ENCODE assay signal across 9 cellular contexts in genomic region chr7:98399462-98399861, GRCh38. TPM values are rescaled to one million over a fixed set of nuclear protein-coding genes. Genes with fewer than 3 reads are reported as not detected.
A peak's percentile ranks its signal among the peaks of the same experiment; 100 is the strongest.
DNase-seq lines count a peak whose midpoint lies in the region; ATAC-seq, FAIRE-seq and TF ChIP-seq lines count a peak whose summit lies in the region.
"Had no signal": no experiment of that assay in that cellular context is flagged by ENCODE, and none has a peak within 500 bp of the region (broad histone marks: within the 10 kb centered on the region; RNA-seq: fewer than 3 reads in every experiment).

No MANE protein-coding gene starts in this region.

- no peaks in the 10 kb centered on the region for H3K36me3 ChIP-seq in stomach

- no peak for TF ChIP-seq EP300 in stomach (IDR thresholded peaks at IDR 0.05)

- no peaks in the 10 kb centered on the region for H3K9me3 ChIP-seq in stomach

- H3K27ac ChIP-seq in stomach = peak overlapping the region; percentile 89 to 95 (median 92)

- peak overlapping the region; percentile 8 for H3K27ac Mint-ChIP-seq in activated naive CD4-positive, alpha-beta T cell treated with anti-CD3 and anti-CD28 coated beads for 36 hours
- no peak overlapping the region for H3K27ac Mint-ChIP-seq in activated CD8-positive, alpha-beta T cell treated with anti-CD3 and anti-CD28 coated beads for 36 hours
- no peak overlapping the region for H3K27ac Mint-ChIP-seq in immature natural killer cell

- H3K36me3 Mint-ChIP-seq in activated naive CD4-positive, alpha-beta T cell treated with anti-CD3 and anti-CD28 coated beads for 36 hours (ENCODE audit: low read depth) = no peaks in the 10 kb centered on the region
- H3K36me3 Mint-ChIP-seq in activated CD8-positive, alpha-beta T cell treated with anti-CD3 and anti-CD28 coated beads for 36 hours (ENCODE audit: low read depth) = no peaks in the 10 kb centered on the region
- H3K36me3 Mint-ChIP-seq in immature natural killer cell = no peaks in the 10 kb centered on the region

- H3K4me3 ChIP-seq in stomach = peak overlapping the region; percentile 60 to 79 (median 74)

- no peak for FAIRE-seq in frontal cortex (lab: Jason Lieb, UNC)

- H3K27me3 ChIP-seq in stomach = peaks cover 0 to 44% (median 9%) of the 10 kb centered on the region in 3 donors

- peak overlapping the region; percentile 43 for H3K4me3 Mint-ChIP-seq in activated naive CD4-positive, alpha-beta T cell treated with anti-CD3 and anti-CD28 coated beads for 36 hours
- H3K4me3 Mint-ChIP-seq in activated CD8-positive, alpha-beta T cell treated with anti-CD3 and anti-CD28 coated beads for 36 hours = peak overlapping the region; percentile 33
- peak overlapping the region; percentile 19 to 64 (median 31) for H3K4me3 Mint-ChIP-seq in immature natural killer cell

- CTCF ChIA-PET in activated naive CD4-positive, alpha-beta T cell treated with anti-CD3 and anti-CD28 coated beads for 36 hours (lab: Charles Lee) = interaction anchor here (0.5 kb wide), 1 partner anchor 323 kb away, joined by 3 read pairs; no protein-coding TSS in a partner anchor
- CTCF ChIA-PET in activated CD8-positive, alpha-beta T cell treated with anti-CD3 and anti-CD28 coated beads for 36 hours (lab: Charles Lee) = no interaction called here

- H3K4me1 ChIP-seq in stomach = peaks cover 12 to 29% (median 14%) of the 10 kb centered on the region in 4 donors

- intact Hi-C loops in activated naive CD4-positive, alpha-beta T cell treated with anti-CD3 and anti-CD28 coated beads for 36 hours (cut with micrococcal nuclease) = no loop called here
- intact Hi-C loops in activated CD8-positive, alpha-beta T cell treated with anti-CD3 and anti-CD28 coated beads for 36 hours (cut with micrococcal nuclease) = no loop called here
- intact Hi-C loops in stomach (cut with DNase I; ENCODE audit: low total_unique reads) = loop anchor here (10.0 kb wide), 1 partner anchor 95 kb away; no protein-coding TSS in a partner anchor

- POLR2A ChIA-PET in activated CD8-positive, alpha-beta T cell treated with anti-CD3 and anti-CD28 coated beads for 36 hours (lab: Charles Lee) = no interaction called here

- peaks cover 8% of the 10 kb centered on the region for H3K4me1 Mint-ChIP-seq in activated naive CD4-positive, alpha-beta T cell treated with anti-CD3 and anti-CD28 coated beads for 36 hours (ENCODE audit: low read depth)
- no peaks in the 10 kb centered on the region for H3K4me1 Mint-ChIP-seq in activated CD8-positive, alpha-beta T cell treated with anti-CD3 and anti-CD28 coated beads for 36 hours (ENCODE audit: low read depth)
- peaks cover 7 to 9% of the 10 kb centered on the region in 2 donors for H3K4me1 Mint-ChIP-seq in immature natural killer cell

- no peak for TF ChIP-seq CTCF in activated CD8-positive, alpha-beta T cell treated with anti-CD3 and anti-CD28 coated beads for 36 hours (IDR thresholded peaks at IDR 0.05)
- TF ChIP-seq CTCF in stomach (IDR thresholded peaks at IDR 0.05) = no peak

- DNase-seq in activated naive CD4-positive, alpha-beta T cell treated with anti-CD3 and anti-CD28 coated beads for 36 hours = no peak
- DNase-seq in activated naive CD4-positive, alpha-beta T cell treated with Interleukin-2 at 50 U/mL for 16 hours = no peak
- no peak for DNase-seq in activated CD8-positive, alpha-beta T cell treated with anti-CD3 and anti-CD28 coated beads for 36 hours
- DNase-seq in immature natural killer cell = no peak
- DNase-seq in stomach = no peak
- DNase-seq in frontal cortex (ENCODE audit: low spot score in 2 of 2) = no peak

- no peak for ATAC-seq in activated CD8-positive, alpha-beta T cell treated with anti-CD3 and anti-CD28 coated beads for 36 hours
- ATAC-seq in HG03135 (IDR thresholded peaks at IDR 0.05; ENCODE audit: unreplicated experiment) (no peak), HG03045 (IDR thresholded peaks at IDR 0.05; ENCODE audit: unreplicated experiment) (no peak)
- ATAC-seq: esophagus mucosa had no signal

- 12 to 26% (median 13%) methylated on average over 7 of the region's 7 CpGs for WGBS in stomach, 5 donors

- no peaks in the 10 kb centered on the region for H3K9me3 Mint-ChIP-seq in activated naive CD4-positive, alpha-beta T cell treated with anti-CD3 and anti-CD28 coated beads for 36 hours
- H3K9me3 Mint-ChIP-seq in activated CD8-positive, alpha-beta T cell treated with anti-CD3 and anti-CD28 coated beads for 36 hours = no peaks in the 10 kb centered on the region
- H3K9me3 Mint-ChIP-seq in immature natural killer cell = no peaks in the 10 kb centered on the region

- no peak for TF ChIP-seq POLR2A in stomach (IDR thresholded peaks at IDR 0.05)

- peaks cover 16% of the 10 kb centered on the region for H3K27me3 Mint-ChIP-seq in activated naive CD4-positive, alpha-beta T cell treated with anti-CD3 and anti-CD28 coated beads for 36 hours (ENCODE audit: low read depth)
- peaks cover 16% of the 10 kb centered on the region for H3K27me3 Mint-ChIP-seq in activated CD8-positive, alpha-beta T cell treated with anti-CD3 and anti-CD28 coated beads for 36 hours
- peaks cover 9 to 37% (median 15%) of the 10 kb centered on the region in 3 donors for H3K27me3 Mint-ChIP-seq in immature natural killer cell (ENCODE audit: low read depth in 3 of 3)

RNA-seq across cellular contexts. Expression of gene BAIAP2L1, which starts 1.4 kb away (rescaled TPM):
- total RNA-seq in activated naive CD4-positive, alpha-beta T cell treated with anti-CD3 and anti-CD28 coated beads for 36 hours = 1 to 10 TPM; 5.6 to 6.1 TPM
- total RNA-seq in activated CD8-positive, alpha-beta T cell treated with anti-CD3 and anti-CD28 coated beads for 36 hours = 1 to 10 TPM; 1.7 to 2.3 TPM
- polyA plus RNA-seq in immature natural killer cell = under 1 TPM; 0.24 to 0.29 (median 0.28) TPM
- 10 to 100 TPM; 20.6 to 78.2 (median 62.9) TPM for total RNA-seq in stomach
- polyA plus RNA-seq in stomach = 10 to 100 TPM; 26.1 to 46.9 (median 28.1) TPM
- total RNA-seq in frontal cortex = under 0.01 TPM
